ENCODE assay signal across 8 cellular contexts in genomic region chr3:14144423-14145075, GRCh38. TPM values are rescaled to one million over a fixed set of nuclear protein-coding genes. Genes with fewer than 3 reads are reported as not detected.
DNase-seq lines count a peak whose midpoint lies in the region; ATAC-seq and TF ChIP-seq lines count a peak whose summit lies in the region.

No MANE protein-coding gene starts in this region.

- H3K9me3 ChIP-seq in ectodermal cell (ENCODE audit: control insufficient read depth, low read length), result no peaks in the 10 kb centered on the region

- no peaks in the 10 kb centered on the region for H3K27me3 Mint-ChIP-seq in activated CD4-positive, alpha-beta T cell treated with anti-CD3 and anti-CD28 coated beads, Interleukin-2, amount 10 ng/mL, durations not matched to agents 7 days and 5 days

- peak; percentile 98 for ATAC-seq in GM18868 (IDR thresholded peaks at IDR 0.05; ENCODE audit: unreplicated experiment)
- peak; percentile 96 for ATAC-seq in HG03066 (IDR thresholded peaks at IDR 0.05; ENCODE audit: low read depth, unreplicated experiment)

- H3K4me3 Mint-ChIP-seq in activated CD4-positive, alpha-beta T cell treated with anti-CD3 and anti-CD28 coated beads, Interleukin-2, amount 10 ng/mL, durations not matched to agents 7 days and 5 days, result peak overlapping the region; percentile 47

- H3K4me3 ChIP-seq in ectodermal cell (ENCODE audit: insufficient read depth, low read depth, low read length), result no peak overlapping the region

- 70 to 82% methylated on average over 5 to 7 of the region's 7 CpGs for WGBS in ectodermal cell, 2 experiments

- peaks cover 43% of the 10 kb centered on the region for H3K4me1 Mint-ChIP-seq in activated CD4-positive, alpha-beta T cell treated with anti-CD3 and anti-CD28 coated beads, Interleukin-2, amount 10 ng/mL, durations not matched to agents 7 days and 5 days

- H3K27ac Mint-ChIP-seq in activated CD4-positive, alpha-beta T cell treated with anti-CD3 and anti-CD28 coated beads, Interleukin-2, amount 10 ng/mL, durations not matched to agents 7 days and 5 days, result peak overlapping the region; percentile 91

- no peak for TF ChIP-seq CTCF in AG09319 (IDR thresholded peaks at IDR 0.05; ENCODE audit: low read depth, low read length)

- no peaks in the 10 kb centered on the region for H3K4me1 ChIP-seq in ectodermal cell (ENCODE audit: control insufficient read depth, insufficient read depth, low read length)

- no peaks in the 10 kb centered on the region for H3K9me3 Mint-ChIP-seq in activated CD4-positive, alpha-beta T cell treated with anti-CD3 and anti-CD28 coated beads, Interleukin-2, amount 10 ng/mL, durations not matched to agents 7 days and 5 days

- peaks cover 42% of the 10 kb centered on the region for H3K36me3 Mint-ChIP-seq in activated CD4-positive, alpha-beta T cell treated with anti-CD3 and anti-CD28 coated beads, Interleukin-2, amount 10 ng/mL, durations not matched to agents 7 days and 5 days (ENCODE audit: low read depth)

- DNase-seq in AG09319 (ENCODE audit: extremely low read depth, low read depth) (peak; percentile 99), NCI-H2227 treated with DMSO at 0.1 percent for 48 hours (lab: John Stamatoyannopoulos, UW) (peak; percentile 54), medulla oblongata (ENCODE audit: extremely low spot score) (peak; percentile 85)
- DNase-seq in activated CD4-positive, alpha-beta T cell treated with anti-CD3 and anti-CD28 coated beads, Interleukin-2, amount 10 ng/mL, durations not matched to agents 7 days and 5 days, result peak; percentile 86
- DNase-seq in stimulated activated CD8-positive, alpha-beta memory T cell treated with anti-CD3 and anti-CD28 coated beads, Interleukin-7, amount 100 ng/mL, for 1 hour (ENCODE audit: low read depth in 2 of 2), result peak; percentile 43 to 45

- POLR2A ChIA-PET in activated CD4-positive, alpha-beta T cell treated with anti-CD3 and anti-CD28 coated beads, Interleukin-2, amount 10 ng/mL, durations not matched to agents 7 days and 5 days (lab: Charles Lee), result interaction anchor here (0.6 to 1.2 kb wide), 2 partner anchors 15 to 19 kb away, joined by 4 to 6 read pairs; no protein-coding TSS in a partner anchor

- H3K27me3 ChIP-seq in ectodermal cell (ENCODE audit: control insufficient read depth, insufficient read depth, low read length, poor library complexity, severe bottlenecking), result no peaks in the 10 kb centered on the region

- H3K36me3 ChIP-seq in ectodermal cell (ENCODE audit: control insufficient read depth, insufficient read depth, low read length), result peaks cover 7% of the 10 kb centered on the region

- CTCF ChIA-PET in activated CD4-positive, alpha-beta T cell treated with anti-CD3 and anti-CD28 coated beads, Interleukin-2, amount 10 ng/mL, durations not matched to agents 7 days and 5 days (lab: Charles Lee), result interaction anchor here (0.6 to 1.9 kb wide), 5 partner anchors 12 to 1580 kb away, joined by 3 to 17 read pairs (median 5); partner anchors contain the start of genes CHCHD4 and TMEM43

- peak overlapping the region; percentile 78 for H3K27ac ChIP-seq in ectodermal cell (ENCODE audit: insufficient read depth, low read depth, low read length, poor library complexity, severe bottlenecking)

RNA-seq across cellular contexts. Expression of gene TMEM43, which starts 19.7 kb away (rescaled TPM):
- 10 to 100 TPM; 40.4 to 42.0 TPM for total RNA-seq in activated CD4-positive, alpha-beta T cell treated with anti-CD3 and anti-CD28 coated beads, Interleukin-2, amount 10 ng/mL, durations not matched to agents 7 days and 5 days
- 29.4 TPM for polyA plus RNA-seq in ectodermal cell (2013, experiment 1 of 4)
- 30.3 TPM for polyA plus RNA-seq in ectodermal cell (2013, experiment 2 of 4)
- 25.9 TPM for polyA plus RNA-seq in ectodermal cell (2013, experiment 3 of 4)
- 28.0 TPM for polyA plus RNA-seq in ectodermal cell (2013, experiment 4 of 4)

RNA-seq across cellular contexts. Expression of gene CHCHD4, which starts 19.9 kb away (rescaled TPM):
- total RNA-seq in activated CD4-positive, alpha-beta T cell treated with anti-CD3 and anti-CD28 coated beads, Interleukin-2, amount 10 ng/mL, durations not matched to agents 7 days and 5 days, result 10 to 100 TPM; 12.7 to 13.2 TPM
- polyA plus RNA-seq in ectodermal cell (2013, experiment 1 of 4), result 9.3 TPM
- polyA plus RNA-seq in ectodermal cell (2013, experiment 2 of 4), result 7.6 TPM
- 8.3 TPM for polyA plus RNA-seq in ectodermal cell (2013, experiment 3 of 4)
- 8.8 TPM for polyA plus RNA-seq in ectodermal cell (2013, experiment 4 of 4)

RNA-seq across cellular contexts. Expression of gene XPC, which starts 33.9 kb away (rescaled TPM):
- total RNA-seq in activated CD4-positive, alpha-beta T cell treated with anti-CD3 and anti-CD28 coated beads, Interleukin-2, amount 10 ng/mL, durations not matched to agents 7 days and 5 days, result 10 to 100 TPM; 41.1 to 43.0 TPM
- polyA plus RNA-seq in ectodermal cell (2013, experiment 1 of 4), result 32.1 TPM
- 35.7 TPM for polyA plus RNA-seq in ectodermal cell (2013, experiment 2 of 4)
- 28.0 TPM for polyA plus RNA-seq in ectodermal cell (2013, experiment 3 of 4)
- 34.8 TPM for polyA plus RNA-seq in ectodermal cell (2013, experiment 4 of 4)

RNA-seq across cellular contexts. Expression of gene LSM3, which starts 34.1 kb away (rescaled TPM):
- total RNA-seq in activated CD4-positive, alpha-beta T cell treated with anti-CD3 and anti-CD28 coated beads, Interleukin-2, amount 10 ng/mL, durations not matched to agents 7 days and 5 days, result 10 to 100 TPM; 16.1 to 18.6 TPM
- 21.3 TPM for polyA plus RNA-seq in ectodermal cell (2013, experiment 1 of 4)
- polyA plus RNA-seq in ectodermal cell (2013, experiment 2 of 4), result 22.2 TPM
- polyA plus RNA-seq in ectodermal cell (2013, experiment 3 of 4), result 20.8 TPM
- polyA plus RNA-seq in ectodermal cell (2013, experiment 4 of 4), result 22.8 TPM

Comparison
In these comparisons a context has a peak if more than half of its experiments do, and no peak if none do; other contexts are left out.
1. DNase-seq: peak in every context shown above with its lines; median percentile 99 in AG09319; 86 in activated CD4-positive, alpha-beta T cell treated with anti-CD3 and anti-CD28 coated beads, Interleukin-2, amount 10 ng/mL, durations not matched to agents 7 days and 5 days; 85 in medulla oblongata; 54 in NCI-H2227 treated with DMSO at 0.1 percent for 48 hours; 44 in stimulated activated CD8-positive, alpha-beta memory T cell treated with anti-CD3 and anti-CD28 coated beads, Interleukin-7, amount 100 ng/mL, for 1 hour.